9 cellular contexts compared by ENCODE assay signal in genomic region chr18:6219116-6219717, GRCh38.
DNase-seq lines count a peak whose midpoint lies in the region; ATAC-seq and TF ChIP-seq lines count a peak whose summit lies in the region.
"Had no signal": no experiment of that assay in that cellular context is flagged by ENCODE, and none has a peak within 500 bp of the region (broad histone marks: within the 10 kb centered on the region; RNA-seq: fewer than 3 reads in every experiment).

No MANE protein-coding gene starts in this region.

- POLR2A ChIA-PET in CD8-positive, alpha-beta memory T cell (lab: Charles Lee): no interaction called here

- H3K4me3 Mint-ChIP-seq in CD8-positive, alpha-beta memory T cell: no peak overlapping the region

- H3K79me2 ChIP-seq in SU-DHL-6 (ENCODE audit: insufficient read depth, low read length): no peaks in the 10 kb centered on the region

- H3K4me1 ChIP-seq in CD8-positive, alpha-beta memory T cell (ENCODE audit: insufficient read depth, low read length): no peaks in the 10 kb centered on the region

- H3K27me3 Mint-ChIP-seq in CD8-positive, alpha-beta memory T cell: no peaks in the 10 kb centered on the region

- H3K4me3 ChIP-seq in GM06990 (replicated peaks; ENCODE audit: low read depth, low read length) (no peak overlapping the region), SU-DHL-6 (ENCODE audit: insufficient read depth, low read length, poor library complexity, severe bottlenecking) (no peak overlapping the region), skeletal muscle cell (ENCODE audit: low read depth, low read length) (no peak overlapping the region)
- no peak overlapping the region for H3K4me3 ChIP-seq in CD8-positive, alpha-beta memory T cell (ENCODE audit: low read length)

- no peaks in the 10 kb centered on the region for H3K4me1 Mint-ChIP-seq in CD8-positive, alpha-beta memory T cell

- no peaks in the 10 kb centered on the region for H3K27me3 ChIP-seq in GM06990 (replicated peaks; ENCODE audit: control insufficient read depth, insufficient read depth, low read length)
- H3K27me3 ChIP-seq in SU-DHL-6 (ENCODE audit: low read length): no peaks in the 10 kb centered on the region
- H3K27me3 ChIP-seq in CD8-positive, alpha-beta memory T cell (ENCODE audit: insufficient read depth, low read length, poor library complexity, severe bottlenecking): no peaks in the 10 kb centered on the region
- H3K27me3 ChIP-seq: neutrophil had no signal

- peaks cover 2 to 8% (median 6%) of the 10 kb centered on the region in 5 donors for H3K9me3 Mint-ChIP-seq in CD8-positive, alpha-beta memory T cell

- no peak overlapping the region for H2AFZ ChIP-seq in SU-DHL-6 (ENCODE audit: low read depth, low read length, severe bottlenecking)

- no peak overlapping the region for H3K27ac Mint-ChIP-seq in CD8-positive, alpha-beta memory T cell

- H3K9me2 ChIP-seq in SU-DHL-6 (replicated peaks; ENCODE audit: insufficient read depth, low read length): no peaks in the 10 kb centered on the region

- DNase-seq in GM06990 (ENCODE audit: extremely low read depth, insufficient read length) (no peak), head of caudate nucleus (peak in 23 of 42 donors; percentile 9 to 73 (median 30)), skeletal muscle cell (ENCODE audit: low read depth) (peak; percentile 16), NCI-H128 (lab: John Stamatoyannopoulos, UW; ENCODE audit: unreplicated experiment) (no peak)
- DNase-seq in CD8-positive, alpha-beta memory T cell: no peak
- DNase-seq in activated T-cell treated with anti-CD3 and anti-CD28 coated beads, Interleukin-2, amount 50 U/mL, for 1 hour: no peak

- H3K36me3 ChIP-seq in GM06990 (ENCODE audit: control insufficient read depth, insufficient read depth, low read length) (no peaks in the 10 kb centered on the region), SU-DHL-6 (ENCODE audit: low read length) (no peaks in the 10 kb centered on the region)
- H3K36me3 ChIP-seq in CD8-positive, alpha-beta memory T cell (ENCODE audit: insufficient read depth, low read length): no peaks in the 10 kb centered on the region
- H3K36me3 ChIP-seq: neutrophil had no signal

- TF ChIP-seq CTCF in GM06990 (IDR thresholded peaks at IDR 0.05; ENCODE audit: insufficient read depth, low read length, poor library complexity, severe bottlenecking): peak; percentile 83
- peak; percentile 41 for TF ChIP-seq CTCF in SU-DHL-6 (IDR thresholded peaks at IDR 0.05; ENCODE audit: insufficient read depth, low read length, poor library complexity, severe bottlenecking)

- H3K4me2 ChIP-seq in SU-DHL-6 (ENCODE audit: low read depth, low read length, poor library complexity, severe bottlenecking): no peak overlapping the region

- intact Hi-C loops in head of caudate nucleus (cut with DNase I): no loop called here

- peaks cover 0 to 2% (median 0%) of the 10 kb centered on the region in 3 donors for H3K36me3 Mint-ChIP-seq in CD8-positive, alpha-beta memory T cell

- CTCF ChIA-PET in CD8-positive, alpha-beta memory T cell (lab: Charles Lee): no interaction called here

- H4K20me1 ChIP-seq in SU-DHL-6 (ENCODE audit: low read depth, low read length): no peaks in the 10 kb centered on the region

- no peak overlapping the region for H3K27ac ChIP-seq in SU-DHL-6 (ENCODE audit: low read depth, low read length)
- H3K27ac ChIP-seq in CD8-positive, alpha-beta memory T cell (ENCODE audit: low read depth, low read length): no peak overlapping the region
- H3K27ac ChIP-seq: neutrophil had no signal

- peak; percentile 68 for ATAC-seq in HG03280 (IDR thresholded peaks at IDR 0.05; ENCODE audit: unreplicated experiment)

- no peaks in the 10 kb centered on the region for H3K9me3 ChIP-seq in SU-DHL-6 (ENCODE audit: insufficient read depth, low read length)
- H3K9me3 ChIP-seq in CD8-positive, alpha-beta memory T cell (ENCODE audit: low read length): no peaks in the 10 kb centered on the region
- H3K9me3 ChIP-seq: neutrophil had no signal

- no peak overlapping the region for H3K9ac ChIP-seq in SU-DHL-6 (ENCODE audit: low read length)

- H3F3A ChIP-seq in SU-DHL-6 (ENCODE audit: insufficient read depth): no peaks in the 10 kb centered on the region

Comparison
In these comparisons a context has a peak if more than half of its experiments do, and no peak if none do; other contexts are left out.
1. DNase-seq: peak in head of caudate nucleus (23 of 42) and skeletal muscle cell (single experiment); none in GM06990 (single experiment), CD8-positive, alpha-beta memory T cell (0 of 5), NCI-H128 (single experiment) and activated T-cell treated with anti-CD3 and anti-CD28 coated beads, Interleukin-2, amount 50 U/mL, for 1 hour (single experiment).